8 cellular contexts compared by ENCODE assay signal in the genomic region with DNA sequence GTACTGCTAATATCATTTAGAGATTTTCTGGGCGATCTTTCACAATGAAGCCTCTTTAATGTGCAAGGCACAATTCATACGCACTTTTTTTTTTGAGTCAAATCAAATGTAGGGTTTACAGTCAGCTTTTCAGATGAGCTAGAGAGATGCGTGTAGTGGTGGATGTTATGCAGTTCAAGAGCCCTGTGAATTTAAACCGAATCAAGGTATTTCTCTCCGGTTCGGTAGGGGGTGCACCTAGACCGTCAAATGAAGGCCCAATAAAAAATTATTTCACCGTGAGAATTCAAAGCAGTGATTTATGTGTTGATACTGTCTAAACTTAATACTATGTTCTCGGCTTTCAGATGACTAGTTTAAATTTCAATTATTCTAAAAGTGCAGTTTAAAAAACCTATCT. TPM values are rescaled to one million over a fixed set of nuclear protein-coding genes. Genes with fewer than 3 reads are reported as not detected.
A peak's percentile ranks its signal among the peaks of the same experiment; 100 is the strongest.
DNase-seq lines count a peak whose midpoint lies in the region; ATAC-seq and TF ChIP-seq lines count a peak whose summit lies in the region.

No MANE protein-coding gene starts in this region.

- 28% methylated on average over 9 of the region's 9 CpGs for WGBS in suprapubic skin

- no peaks in the 10 kb centered on the region for H3K9me3 ChIP-seq in suprapubic skin

- TF ChIP-seq POLR2A in suprapubic skin (IDR thresholded peaks at IDR 0.05): no peak

- H3K4me3 ChIP-seq in suprapubic skin: no peak overlapping the region

- ATAC-seq in HG03442 (IDR thresholded peaks at IDR 0.05; ENCODE audit: unreplicated experiment) (peak; percentile 64), T-cell (replicated peaks in 1 of 4) (no peak)

- TF ChIP-seq EP300 in suprapubic skin (IDR thresholded peaks at IDR 0.05): no peak

- H3K9me3 Mint-ChIP-seq in T-cell: no peaks in the 10 kb centered on the region

- POLR2A ChIA-PET in T-cell (lab: Charles Lee): no interaction called here

- no peaks in the 10 kb centered on the region for H3K36me3 Mint-ChIP-seq in T-cell

- peaks cover 43% of the 10 kb centered on the region for H3K27me3 ChIP-seq in suprapubic skin

- H3K27me3 Mint-ChIP-seq in T-cell: peaks cover 57 to 62% of the 10 kb centered on the region in 2 donors

- H3K4me1 ChIP-seq in suprapubic skin: peaks cover 13% of the 10 kb centered on the region

- no peak overlapping the region for H3K27ac ChIP-seq in suprapubic skin

- H3K36me3 ChIP-seq in suprapubic skin: no peaks in the 10 kb centered on the region

- TF ChIP-seq CTCF in suprapubic skin (IDR thresholded peaks at IDR 0.05): no peak

- H3K4me3 Mint-ChIP-seq in T-cell: no peak overlapping the region

- CTCF ChIA-PET in T-cell (lab: Charles Lee): no interaction called here

- DNase-seq in DMS114 treated with DMSO at 0.1 percent for 48 hours (lab: John Stamatoyannopoulos, UW; ENCODE audit: unreplicated experiment) (peak; percentile 60), SHP77 treated with DMSO at 0.1 percent for 48 hours (lab: John Stamatoyannopoulos, UW) (peak; percentile 56), iris pigment epithelial cell (ENCODE audit: low read depth) (peak; percentile 27), suprapubic skin (ENCODE audit: low spot score in 2 of 2) (no peak), T-cell (no peak), NCI-H1048 (lab: John Stamatoyannopoulos, UW) (no peak), GM19238 (ENCODE audit: insufficient read length, low spot score) (no peak)

- H3K4me1 Mint-ChIP-seq in T-cell: peaks cover 6 to 11% (median 10%) of the 10 kb centered on the region in 3 donors

- no peak overlapping the region for H3K27ac Mint-ChIP-seq in T-cell

RNA-seq across cellular contexts. Expression of a gene that starts 1.1 kb away (rescaled TPM):
- total RNA-seq in suprapubic skin (under 1 TPM in 1 of 4 donors, not detected in 3; 0.56 TPM), T-cell (under 1 TPM in 1 of 5 donors, not detected in 4; 0.20 TPM)

Comparison
In these comparisons a context has a peak if more than half of its experiments do, and no peak if none do; other contexts are left out.
1. DNase-seq: peak in DMS114 treated with DMSO at 0.1 percent for 48 hours (single experiment), SHP77 treated with DMSO at 0.1 percent for 48 hours (single experiment) and iris pigment epithelial cell (single experiment); none in suprapubic skin (0 of 2), T-cell (0 of 34), NCI-H1048 (single experiment) and GM19238 (single experiment).